ENCODE assay signal across 29 cellular contexts in the genomic region with DNA sequence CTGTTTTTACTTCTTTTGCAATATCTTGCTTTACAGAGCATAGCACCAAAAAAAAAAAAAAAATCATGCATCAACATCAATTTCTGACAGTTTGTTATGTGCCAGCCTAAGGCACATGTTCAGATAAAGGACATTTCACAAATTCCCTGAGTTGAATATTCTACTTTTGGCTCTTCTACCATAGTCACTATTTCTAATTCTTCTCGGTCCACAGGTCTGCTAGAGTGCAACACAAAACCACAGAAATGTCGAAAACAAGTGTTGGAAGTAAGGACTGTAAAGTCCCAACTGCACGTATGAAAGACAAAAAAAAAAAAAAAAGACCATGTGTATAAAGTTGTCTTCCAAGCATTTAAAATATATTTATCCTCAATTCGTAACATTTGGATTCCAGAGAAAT.
DNase-seq lines count a peak whose midpoint lies in the region; ATAC-seq, FAIRE-seq and TF ChIP-seq lines count a peak whose summit lies in the region.
"Had no signal": no experiment of that assay in that cellular context is flagged by ENCODE, and none has a peak within 500 bp of the region (broad histone marks: within the 10 kb centered on the region; RNA-seq: fewer than 3 reads in every experiment).

No MANE protein-coding gene starts in this region.

- TF ChIP-seq CTCF in MCF 10A (IDR thresholded peaks at IDR 0.05; ENCODE audit: unreplicated experiment) (no peak), breast epithelium (IDR thresholded peaks at IDR 0.05) (no peak), astrocyte (IDR thresholded peaks at IDR 0.05; ENCODE audit: insufficient read depth, low read depth, low read length) (no peak)

- DNase-seq in MCF 10A (ENCODE audit: unreplicated experiment) (no peak), breast epithelium (ENCODE audit: low spot score in 2 of 2) (no peak), astrocyte (ENCODE audit: low read depth) (peak; percentile 53), fibroblast of peridontal ligament (ENCODE audit: extremely low read depth) (peak; percentile 52), NCI-H1092 treated with DMSO at 0.1 percent for 48 hours (lab: John Stamatoyannopoulos, UW) (no peak), CD1c-positive myeloid dendritic cell (ENCODE audit: extremely low spot score) (no peak)
- no peak for DNase-seq in stimulated activated naive CD4-positive, alpha-beta T cell treated with Interleukin-2 at 50 U/mL for 16 hours (lab: John Stamatoyannopoulos, UW)
- DNase-seq: CD4-positive, alpha-beta memory T cell; COR-L47; DMS53; GOT3; HFFc6; KBM-7; NCI-H1048; NCI-H1436; NCI-H187; NCI-H2081 treated with DMSO at 0.1 percent for 48 hours; NCI-H2171; NCI-H226; NCI-H524; NCI-H748 treated with DMSO at 0.1 percent for 48 hours; SIG-M5 had no signal

- TF ChIP-seq POLR2A in breast epithelium (IDR thresholded peaks at IDR 0.05) = no peak

- H3K27ac Mint-ChIP-seq in MCF 10A (ENCODE audit: low read depth, unreplicated experiment) = peak overlapping the region; percentile 57
- H3K27ac Mint-ChIP-seq in astrocyte (ENCODE audit: unreplicated experiment) = no peak overlapping the region
- H3K27ac Mint-ChIP-seq: CD4-positive, alpha-beta memory T cell; HFFc6 had no signal

- no peak overlapping the region for H3K4me2 ChIP-seq in astrocyte (ENCODE audit: low read length)
- H3K4me2 ChIP-seq: BLaER1 treated with 17β-estradiol and CSF1 and Interleukin-3, amounts not matched to agents 10 nM and 100 nM had no signal

- no peaks in the 10 kb centered on the region for H3K79me2 ChIP-seq in astrocyte (ENCODE audit: insufficient read depth, low read length)

- no peaks in the 10 kb centered on the region for H3K36me3 Mint-ChIP-seq in MCF 10A (ENCODE audit: insufficient read depth, unreplicated experiment)
- H3K36me3 Mint-ChIP-seq in astrocyte (ENCODE audit: low read depth, unreplicated experiment) = no peaks in the 10 kb centered on the region
- H3K36me3 Mint-ChIP-seq: CD4-positive, alpha-beta memory T cell had no signal

- intact Hi-C loops in MCF 10A (cut with micrococcal nuclease) = no loop called here
- intact Hi-C loops in breast epithelium (cut with DNase I; ENCODE audit: low total_unique reads) = no loop called here

- H3K36me3 ChIP-seq in breast epithelium (no peaks in the 10 kb centered on the region), astrocyte (ENCODE audit: insufficient read depth, low read length) (no peaks in the 10 kb centered on the region)
- H3K36me3 ChIP-seq: BLaER1 treated with 17β-estradiol and CSF1 and Interleukin-3, amounts not matched to agents 10 nM and 100 nM; HAP-1 had no signal

- no peak for FAIRE-seq in astrocyte (lab: Jason Lieb, UNC)
- FAIRE-seq: HTR-8/SVneo, RCC 7860 had no signal

- CTCF ChIA-PET in MCF 10A (lab: Yijun Ruan, JAX) = interaction anchor here (0.5 to 1.0 kb wide), 3 partner anchors 19 to 460 kb away, joined by 3 to 5 read pairs (median 4); no protein-coding TSS in a partner anchor

- no peak overlapping the region for H3K4me3 Mint-ChIP-seq in MCF 10A (ENCODE audit: unreplicated experiment)
- H3K4me3 Mint-ChIP-seq in astrocyte (ENCODE audit: unreplicated experiment) = no peak overlapping the region
- H3K4me3 Mint-ChIP-seq: CD4-positive, alpha-beta memory T cell; HFFc6 had no signal

- no peak for ATAC-seq in GM21526 (IDR thresholded peaks at IDR 0.05; ENCODE audit: low FRiP score, unreplicated experiment)

- H3K9me3 ChIP-seq in breast epithelium (no peaks in the 10 kb centered on the region), astrocyte (ENCODE audit: insufficient read depth, low read depth, low read length) (no peaks in the 10 kb centered on the region)
- H3K9me3 ChIP-seq: BLaER1 treated with 17β-estradiol and CSF1 and Interleukin-3, amounts not matched to agents 10 nM and 100 nM; HAP-1 had no signal

- BruUV-seq in MCF 10A (replicated peaks; lab: Mats Ljungman, UMichigan) = no TSS peak

- H3K4me1 Mint-ChIP-seq in MCF 10A (ENCODE audit: insufficient read depth, unreplicated experiment) (peaks cover 16% of the 10 kb centered on the region), astrocyte (ENCODE audit: low read depth, unreplicated experiment) (peaks cover 11% of the 10 kb centered on the region)
- H3K4me1 Mint-ChIP-seq: CD4-positive, alpha-beta memory T cell had no signal

- H3K27me3 Mint-ChIP-seq in MCF 10A (ENCODE audit: insufficient read depth, unreplicated experiment) (no peaks in the 10 kb centered on the region), astrocyte (ENCODE audit: low read depth, unreplicated experiment) (no peaks in the 10 kb centered on the region)
- H3K27me3 Mint-ChIP-seq: CD4-positive, alpha-beta memory T cell had no signal

- H3K4me3 ChIP-seq in breast epithelium = no peak overlapping the region
- H3K4me3 ChIP-seq in astrocyte (ENCODE audit: insufficient read depth, low read depth, low read length) = no peak overlapping the region
- H3K4me3 ChIP-seq: BLaER1 treated with 17β-estradiol and CSF1 and Interleukin-3, amounts not matched to agents 10 nM and 100 nM; HAP-1; SK-N-MC had no signal

- H3K27me3 ChIP-seq in breast epithelium (no peaks in the 10 kb centered on the region), astrocyte (ENCODE audit: insufficient read depth, low read length) (no peaks in the 10 kb centered on the region)
- H3K27me3 ChIP-seq: BLaER1 treated with 17β-estradiol and CSF1 and Interleukin-3, amounts not matched to agents 10 nM and 100 nM had no signal

- POLR2A ChIA-PET in MCF 10A (lab: Yijun Ruan, JAX) = no interaction called here

- H3K9ac ChIP-seq in astrocyte (ENCODE audit: low read length) = no peak overlapping the region
- H3K9ac ChIP-seq: BLaER1 treated with 17β-estradiol and CSF1 and Interleukin-3, amounts not matched to agents 10 nM and 100 nM had no signal

- no peaks in the 10 kb centered on the region for H3K4me1 ChIP-seq in breast epithelium
- peaks cover 8% of the 10 kb centered on the region for H3K4me1 ChIP-seq in astrocyte (ENCODE audit: insufficient read depth, low read length)
- H3K4me1 ChIP-seq: BLaER1 treated with 17β-estradiol and CSF1 and Interleukin-3, amounts not matched to agents 10 nM and 100 nM; HAP-1 had no signal

- no peaks in the 10 kb centered on the region for H4K20me1 ChIP-seq in astrocyte (ENCODE audit: insufficient read depth, low read length)
- H4K20me1 ChIP-seq: BLaER1 treated with 17β-estradiol and CSF1 and Interleukin-3, amounts not matched to agents 10 nM and 100 nM had no signal

- H3K27ac ChIP-seq in breast epithelium = no peak overlapping the region
- H3K27ac ChIP-seq in astrocyte (ENCODE audit: low read depth, low read length) = no peak overlapping the region
- H3K27ac ChIP-seq: 22Rv1; BLaER1 treated with 17β-estradiol and CSF1 and Interleukin-3, amounts not matched to agents 10 nM and 100 nM; SK-N-MC had no signal

- H3K9me3 Mint-ChIP-seq in MCF 10A (ENCODE audit: unreplicated experiment) (no peaks in the 10 kb centered on the region), astrocyte (ENCODE audit: unreplicated experiment) (no peaks in the 10 kb centered on the region)
- H3K9me3 Mint-ChIP-seq: HFFc6 had no signal

- no peak overlapping the region for H2AFZ ChIP-seq in astrocyte (ENCODE audit: low read depth, low read length)

Comparison
In these comparisons a context has a peak if more than half of its experiments do, and no peak if none do; other contexts are left out.
1. DNase-seq: peak in astrocyte (single experiment) and fibroblast of peridontal ligament (single experiment); none in MCF 10A (single experiment), breast epithelium (0 of 2), NCI-H1092 treated with DMSO at 0.1 percent for 48 hours (single experiment), CD1c-positive myeloid dendritic cell (single experiment) and stimulated activated naive CD4-positive, alpha-beta T cell treated with Interleukin-2 at 50 U/mL for 16 hours (single experiment).